ENCODE assay signal across 22 cellular contexts in the genomic region with DNA sequence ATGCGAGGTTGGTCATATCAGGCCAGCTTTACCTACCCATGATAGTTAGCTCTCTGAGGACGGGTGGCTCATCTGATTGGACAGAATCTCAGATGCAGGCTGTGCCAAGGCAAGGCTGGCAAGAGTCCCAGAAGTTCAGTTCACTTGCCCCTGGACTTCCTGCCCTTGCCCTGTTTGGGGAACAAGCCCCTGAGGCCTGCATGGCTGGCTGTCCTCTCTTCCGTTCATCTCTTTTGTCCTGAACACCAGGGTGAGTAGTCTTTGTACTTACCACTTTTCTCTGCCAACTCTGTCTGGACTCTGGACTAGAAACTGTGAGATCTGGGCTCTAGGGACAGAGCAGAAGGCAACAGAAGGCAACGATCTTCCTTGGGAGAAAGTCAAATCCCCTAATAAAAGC.
DNase-seq lines count a peak whose midpoint lies in the region; ATAC-seq and TF ChIP-seq lines count a peak whose summit lies in the region.
"Had no signal": no experiment of that assay in that cellular context is flagged by ENCODE, and none has a peak within 500 bp of the region (broad histone marks: within the 10 kb centered on the region; RNA-seq: fewer than 3 reads in every experiment).

No MANE protein-coding gene starts in this region.

- no peak overlapping the region for H3K27ac Mint-ChIP-seq in neural progenitor cell
- H3K27ac Mint-ChIP-seq: CD4-positive, alpha-beta T cell had no signal

- H3K36me3 ChIP-seq in neural progenitor cell: no peaks in the 10 kb centered on the region
- H3K36me3 ChIP-seq: BLaER1 treated with 17β-estradiol and CSF1 and Interleukin-3, amounts not matched to agents 10 nM and 100 nM; SJCRH30 had no signal

- no peaks in the 10 kb centered on the region for H3K27me3 ChIP-seq in neural progenitor cell
- H3K27me3 ChIP-seq: BLaER1 treated with 17β-estradiol and CSF1 and Interleukin-3, amounts not matched to agents 10 nM and 100 nM; SJCRH30 had no signal

- no peak for DNase-seq in Right ventricle myocardium inferior (ENCODE audit: missing footprints)
- no peak for DNase-seq in cardiac septum (ENCODE audit: low spot score)
- peak; percentile 4 for DNase-seq in HT1080 (ENCODE audit: low read depth)
- DNase-seq in cerebellar cortex (ENCODE audit: low spot score): peak; percentile 23
- DNase-seq in midbrain (lab: John Stamatoyannopoulos, UW): peak; percentile 38
- DNase-seq in RKO (ENCODE audit: low spot score): no peak
- DNase-seq in neural progenitor cell (ENCODE audit: low spot score): no peak
- DNase-seq: CD4-positive, alpha-beta T cell; DMS79; EL; GF-D8; HCEC 1CT; Kasumi-1; MV-4-11; NCI-H2029; NCI-H526; SJCRH30 had no signal

- peaks cover 10% of the 10 kb centered on the region for H3K9me3 Mint-ChIP-seq in neural progenitor cell
- H3K9me3 Mint-ChIP-seq: CD4-positive, alpha-beta T cell had no signal

- ATAC-seq in Right ventricle myocardium inferior (peak; percentile 78), HG03025 (IDR thresholded peaks at IDR 0.05; ENCODE audit: low FRiP score, unreplicated experiment) (no peak)
- ATAC-seq: K562, Panc1 had no signal

- H2AFZ ChIP-seq in neural progenitor cell (replicated peaks): no peak overlapping the region

- no peaks in the 10 kb centered on the region for H3K9me3 ChIP-seq in neural progenitor cell (ENCODE audit: low read depth)
- H3K9me3 ChIP-seq: SJCRH30 had no signal

- no peak overlapping the region for H3K4me2 ChIP-seq in neural progenitor cell
- H3K4me2 ChIP-seq: BLaER1 treated with 17β-estradiol and CSF1 and Interleukin-3, amounts not matched to agents 10 nM and 100 nM had no signal

- no peaks in the 10 kb centered on the region for H3K79me2 ChIP-seq in neural progenitor cell (ENCODE audit: low read depth)

- peaks cover 2% of the 10 kb centered on the region for H3K27me3 Mint-ChIP-seq in neural progenitor cell (ENCODE audit: insufficient read depth, low read depth)
- H3K27me3 Mint-ChIP-seq: CD4-positive, alpha-beta T cell had no signal

- no peak for TF ChIP-seq CTCF in neural progenitor cell (IDR thresholded peaks at IDR 0.05)

- H4K20me1 ChIP-seq in neural progenitor cell (ENCODE audit: low read depth): no peaks in the 10 kb centered on the region
- H4K20me1 ChIP-seq: BLaER1 treated with 17β-estradiol and CSF1 and Interleukin-3, amounts not matched to agents 10 nM and 100 nM had no signal

- H3K4me1 ChIP-seq in neural progenitor cell: no peaks in the 10 kb centered on the region
- H3K4me1 ChIP-seq: BLaER1 treated with 17β-estradiol and CSF1 and Interleukin-3, amounts not matched to agents 10 nM and 100 nM had no signal

- no peak overlapping the region for H3K9ac ChIP-seq in neural progenitor cell
- H3K9ac ChIP-seq: BLaER1 treated with 17β-estradiol and CSF1 and Interleukin-3, amounts not matched to agents 10 nM and 100 nM had no signal

- intact Hi-C loops in Right ventricle myocardium inferior (cut with DNase I) (no loop called here), cardiac septum (cut with DNase I) (no loop called here)

- no peak overlapping the region for H3K27ac ChIP-seq in neural progenitor cell
- H3K27ac ChIP-seq: BLaER1 treated with 17β-estradiol and CSF1 and Interleukin-3, amounts not matched to agents 10 nM and 100 nM; HL-60; SJCRH30 had no signal

- no peaks in the 10 kb centered on the region for H3K36me3 Mint-ChIP-seq in neural progenitor cell

- H3K4me3 Mint-ChIP-seq in neural progenitor cell: no peak overlapping the region
- H3K4me3 Mint-ChIP-seq: CD4-positive, alpha-beta T cell had no signal

- H3K4me1 Mint-ChIP-seq in neural progenitor cell: peaks cover 9% of the 10 kb centered on the region

- H3K4me3 ChIP-seq in neural progenitor cell: no peak overlapping the region
- H3K4me3 ChIP-seq: BLaER1 treated with 17β-estradiol and CSF1 and Interleukin-3, amounts not matched to agents 10 nM and 100 nM; K562; SJCRH30 had no signal

- H3F3A ChIP-seq in neural progenitor cell (ENCODE audit: low read depth): no peaks in the 10 kb centered on the region

Comparison
In these comparisons a context has a peak if more than half of its experiments do, and no peak if none do; other contexts are left out.
1. DNase-seq: peak in HT1080 (single experiment), cerebellar cortex (single experiment) and midbrain (single experiment); none in Right ventricle myocardium inferior (single experiment), cardiac septum (single experiment), RKO (single experiment) and neural progenitor cell (single experiment).